Comparison of ENCODE assay signal across 21 cellular contexts in the genomic region with DNA sequence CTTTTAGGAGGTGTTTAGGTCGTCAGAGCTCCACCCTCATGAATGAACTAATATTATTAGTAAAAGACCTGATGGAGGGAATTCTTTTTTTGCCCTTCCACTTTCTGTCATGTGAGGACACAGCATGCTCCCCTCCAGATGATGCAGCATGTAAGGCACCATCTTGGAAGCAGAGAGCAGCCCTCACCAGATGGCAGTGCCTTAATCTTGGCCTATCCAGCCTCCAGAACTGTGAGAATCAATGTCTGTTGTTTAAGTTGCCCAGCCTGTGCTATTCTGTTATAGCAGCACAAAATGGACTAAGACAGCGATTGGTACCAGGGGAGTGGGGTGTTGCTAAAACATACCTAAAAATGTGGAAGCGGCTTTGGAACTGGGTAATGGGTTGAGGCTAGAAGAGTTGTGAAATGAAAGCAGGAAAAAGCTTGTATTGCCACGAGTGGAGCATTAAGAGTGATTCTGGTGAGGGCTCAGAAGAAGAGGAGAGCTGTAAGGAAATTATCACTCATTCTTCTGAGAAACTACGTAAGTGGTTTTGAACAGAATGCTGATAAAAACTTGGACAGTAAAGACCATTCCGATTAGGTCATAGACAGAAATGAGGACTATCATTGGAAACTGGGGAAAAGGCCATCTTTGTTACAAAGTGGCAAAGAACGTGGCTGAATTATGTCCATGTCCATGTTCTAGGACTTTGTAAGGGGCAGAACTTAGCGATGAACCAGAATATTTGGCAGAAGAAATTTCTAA. TPM values are rescaled to one million over a fixed set of nuclear protein-coding genes. Genes with fewer than 3 reads are reported as not detected.
DNase-seq lines count a peak whose midpoint lies in the region; ATAC-seq, FAIRE-seq and TF ChIP-seq lines count a peak whose summit lies in the region.
"Had no signal": no experiment of that assay in that cellular context is flagged by ENCODE, and none has a peak within 500 bp of the region (broad histone marks: within the 10 kb centered on the region; RNA-seq: fewer than 3 reads in every experiment).

No MANE protein-coding gene starts in this region.

- TF ChIP-seq EP300 in K562 (IDR thresholded peaks at IDR 0.05; ENCODE audit: low read length), result no peak

- BruUV-seq in K562 (replicated peaks; lab: Mats Ljungman, UMichigan), result no TSS peak

- peak; percentile 65 for FAIRE-seq in K562 (lab: Jason Lieb, UNC)
- FAIRE-seq: GM12878, GM18507, HTR-8/SVneo had no signal

- H3K9ac ChIP-seq in K562 (ENCODE audit: insufficient read depth in 1 of 2, low read depth in 2 of 2, low read length in 2 of 2), result peak overlapping the region; percentile 49 to 76; a peak in 3 of 4 replicates

- peak overlapping the region; percentile 84 for H2AFZ ChIP-seq in K562 (ENCODE audit: low read depth, low read length)
- H2AFZ ChIP-seq: GM23338 had no signal

- peaks cover 13 to 34% of the 10 kb centered on the region in 2 experiments for H3K4me1 ChIP-seq in K562 (replicated peaks in 1 of 2; ENCODE audit: control insufficient read depth in 2 of 2, insufficient read depth in 2 of 2, low read length in 2 of 2)
- no peaks in the 10 kb centered on the region for H3K4me1 ChIP-seq in right cardiac atrium (ENCODE audit: control insufficient read depth, insufficient read depth, low read length)
- no peaks in the 10 kb centered on the region for H3K4me1 ChIP-seq in left lung
- H3K4me1 ChIP-seq: Caco-2 had no signal

- no peak for TF ChIP-seq RAD21 in K562 (CRISPR knock-in tag; conservative IDR thresholded peaks at IDR 0.05 in 1 of 2, IDR thresholded peaks at IDR 0.05 in 1 of 2)

- ATAC-seq in left cardiac atrium (peak; percentile 66 to 76), Right ventricle myocardium superior (ENCODE audit: poor library complexity) (no peak), K562 (peak; percentile 70), right cardiac atrium (peak; percentile 47 to 86), HG03135 (IDR thresholded peaks at IDR 0.05; ENCODE audit: unreplicated experiment) (no peak), left lung (no peak)
- ATAC-seq: GM12878, GM23338, PC-3 had no signal

- TF ChIP-seq CTCF in K562 (IDR thresholded peaks at IDR 0.05 in 2 of 3, conservative IDR thresholded peaks at IDR 0.05 in 1 of 3; ENCODE audit: insufficient read depth in 2 of 3, low read depth in 1 of 3, low read length in 3 of 3) (no peak), left lung (IDR thresholded peaks at IDR 0.05) (no peak)

- H3K4me2 ChIP-seq in K562 (ENCODE audit: insufficient read depth, low read length), result peak overlapping the region; percentile 57
- H3K4me2 ChIP-seq: GM23338 had no signal

- 19% methylated on average over 8 of the region's 8 CpGs for WGBS in K562 (ENCODE audit: insufficient coverage, low coverage, missing lambda C conversion rate)
- WGBS in right cardiac atrium, result 78% methylated on average over 8 of the region's 8 CpGs

- H3K27ac ChIP-seq in K562 (ENCODE audit: extremely low read depth, low read depth, low read length) (peak overlapping the region; percentile 64), right cardiac atrium (ENCODE audit: low read length) (peak overlapping the region; percentile 17), left lung (no peak overlapping the region)

- H3K27me3 ChIP-seq in K562 (ENCODE audit: control insufficient read depth in 2 of 2, insufficient read depth in 2 of 2, low read length in 2 of 2), result no peaks in the 10 kb centered on the region
- no peaks in the 10 kb centered on the region for H3K27me3 ChIP-seq in right cardiac atrium (ENCODE audit: control insufficient read depth, insufficient read depth)
- H3K27me3 ChIP-seq in left lung, result no peaks in the 10 kb centered on the region

- H3K36me3 ChIP-seq in K562 (ENCODE audit: control insufficient read depth, insufficient read depth, low read length) (no peaks in the 10 kb centered on the region), left lung (no peaks in the 10 kb centered on the region)

- POLR2A ChIA-PET in K562 (lab: Yijun Ruan, JAX), result interaction anchor here (0.6 to 1.5 kb wide), 4 partner anchors 8 to 602 kb away, joined by 3 to 5 read pairs (median 3); no protein-coding TSS in a partner anchor

- no peaks in the 10 kb centered on the region for H4K20me1 ChIP-seq in K562 (replicated peaks; ENCODE audit: control insufficient read depth, insufficient read depth, low read length)

- intact Hi-C loops in left cardiac atrium (cut with DNase I), result no loop called here
- intact Hi-C loops in Right ventricle myocardium superior (cut with DNase I), result no loop called here
- intact Hi-C loops in K562 (cut with micrococcal nuclease), result no loop called here
- intact Hi-C loops in right cardiac atrium (cut with DNase I), result no loop called here
- intact Hi-C loops in left lung (cut with DNase I), result no loop called here

- CTCF ChIA-PET in K562 (lab: Yijun Ruan, JAX; ENCODE audit: low intra/inter-chr PET ratio), result no interaction called here

- DNase-seq in left cardiac atrium (no peak), Right ventricle myocardium superior (no peak), K562 (ENCODE audit: extremely low read depth in 1 of 4, low spot score in 3 of 4) (peak in 2 of 4 experiments; percentile 40 to 61), right cardiac atrium (no peak), pons (ENCODE audit: low spot score) (no peak), left lung (no peak), middle frontal gyrus (ENCODE audit: extremely low spot score, low spot score) (no peak)
- DNase-seq: AML-193; Caco-2; KG1; NCI-H1048; NCI-H146; NCI-H2081 treated with DMSO at 0.1 percent for 48 hours; NCI-H526; NK-92 treated with Interleukin-12 subunit alpha and Interleukin-12 subunit beta, amount 100 ng/mL, for 24 hours; PC-3 had no signal

- no peaks in the 10 kb centered on the region for H3K79me2 ChIP-seq in K562 (ENCODE audit: control insufficient read depth, insufficient read depth, low read length)

- H3K9me3 ChIP-seq in K562 (replicated peaks; ENCODE audit: control insufficient read depth, insufficient read depth, low read depth, low read length), result no peaks in the 10 kb centered on the region
- no peaks in the 10 kb centered on the region for H3K9me3 ChIP-seq in right cardiac atrium (ENCODE audit: control insufficient read depth, low read length)
- H3K9me3 ChIP-seq in left lung, result no peaks in the 10 kb centered on the region
- H3K9me3 ChIP-seq: Caco-2 had no signal

- in situ Hi-C loops in K562 (cut with MboI), result no loop called here

- TF ChIP-seq POLR2A in K562 (conservative IDR thresholded peaks at IDR 0.05), result no peak

- no peaks in the 10 kb centered on the region for H3K9me1 ChIP-seq in K562 (ENCODE audit: control insufficient read depth, insufficient read depth, low read length)

- no peak overlapping the region for H3K4me3 ChIP-seq in K562
- H3K4me3 ChIP-seq in right cardiac atrium (ENCODE audit: low read length), result no peak overlapping the region
- H3K4me3 ChIP-seq in left lung, result no peak overlapping the region
- H3K4me3 ChIP-seq: GM12878, GM23338 had no signal

TF ChIP-seq in K562, 482 proteins besides CTCF, POLR2A, EP300 and RAD21 (continues in another document):
- 0 out of 2 replicates have a peak, but pooled peaks have one; percentile 77 for TF ChIP-seq NFATC3 (IDR thresholded peaks at IDR 0.05)
- no peak for TF ChIP-seq MYNN (IDR thresholded peaks at IDR 0.05)
- no peak for TF ChIP-seq MYNN (CRISPR knock-in tag; IDR thresholded peaks at IDR 0.05)
- TF ChIP-seq CBFA2T3 (IDR thresholded peaks at IDR 0.05), result peak; percentile 2; the same call in 1 of the 2 replicates
- no peak for TF ChIP-seq RBM14 (IDR thresholded peaks at IDR 0.05; ENCODE audit: borderline replicate concordance, insufficient read depth, low read depth, low read length)
- TF ChIP-seq ATF1 (CRISPR knock-in tag; IDR thresholded peaks at IDR 0.05), result no peak
- TF ChIP-seq ATF1 (tag; IDR thresholded peaks at IDR 0.05), result peak; percentile 53

RNA-seq across cellular contexts. Expression of a gene that starts 28.6 kb away (rescaled TPM):
- 10 to 100 TPM in 1 of 2 donors, 1 to 10 TPM in 1; 9.2 to 15.6 TPM for total RNA-seq in left cardiac atrium
- total RNA-seq in Right ventricle myocardium superior, result 8.4 TPM
- 11.2 and 23.6 TPM in 2 replicates for total RNA-seq in K562 (2011; cell fraction: chromatin; rRNA removed; ENCODE audit: low replicate concordance)
- total RNA-seq in K562 (2011; cell fraction: nucleolus; rRNA removed), result 5.5 and 8.2 TPM in 2 replicates
- 13.6 and 23.1 TPM in 2 replicates for total RNA-seq in K562 (2011; cell fraction: nucleoplasm; rRNA removed)
- total RNA-seq in K562 (2014; rRNA removed), result 4.9 and 5.3 TPM in 2 replicates
- 8.1 and 8.2 TPM in 2 replicates for total RNA-seq in K562 (2014; rRNA removed; fragmentation: Illumina TruSeq; extraction: Trizol)
- total RNA-seq in K562 (2015; rRNA removed; fragmentation: Illumina TruSeq; extraction: Trizol), result 6.7 and 6.9 TPM in 2 replicates
- total RNA-seq in K562 (2021), result 5.5 and 5.7 TPM in 2 replicates
- 7.4 and 7.6 TPM in 2 replicates for polyA plus RNA-seq in K562 (2011; rRNA removed)
- 2.2 and 3.1 TPM in 2 replicates for polyA plus RNA-seq in K562 (2011; cell fraction: cytosol; rRNA removed)
- 19.0 and 20.8 TPM in 2 replicates for polyA plus RNA-seq in K562 (2011; cell fraction: nucleus; rRNA removed)
- 2.5 and 7.3 TPM in 2 replicates for polyA plus RNA-seq in K562 (2012)
- 5.0 and 5.5 TPM in 2 replicates for polyA plus RNA-seq in K562 (2014; fragmentation: Illumina TruSeq; extraction: Trizol)
- polyA plus RNA-seq in K562 (2014; fragmentation: Nextera tagmentation; extraction: Ambion mirVana), result 1 to 10 TPM; 1.1 to 1.9 TPM
- 5.7 and 6.5 TPM in 2 replicates for polyA plus RNA-seq in K562 (2014; rRNA removed)
- polyA minus RNA-seq in K562 (2011; rRNA and poly(A)+ RNA removed), result 12.1 and 12.3 TPM in 2 replicates
- polyA minus RNA-seq in K562 (2011; cell fraction: cytosol; rRNA and poly(A)+ RNA removed), result 3.1 and 4.0 TPM in 2 replicates
- polyA minus RNA-seq in K562 (2011; cell fraction: nucleus; rRNA and poly(A)+ RNA removed), result 11.8 and 17.0 TPM in 2 replicates
- 10 to 100 TPM in 3 of 4 donors, 1 to 10 TPM in 1; 8.4 to 13.8 (median 11.4) TPM for total RNA-seq in right cardiac atrium
- polyA plus RNA-seq in right cardiac atrium, result 6.1 TPM
- 10 to 100 TPM in 1 of 2 donors, 1 to 10 TPM in 1; 9.2 to 10.3 TPM for total RNA-seq in left lung

Comparison
In these comparisons a context has a peak if more than half of its experiments do, and no peak if none do; other contexts are left out.
1. ATAC-seq: peak in left cardiac atrium (2 of 2), K562 (single experiment) and right cardiac atrium (2 of 2); none in Right ventricle myocardium superior (single experiment), HG03135 (single experiment) and left lung (single experiment).
2. H3K27ac ChIP-seq: peak in K562 (single experiment) and right cardiac atrium (single experiment); none in left lung (0 of 2).